Comparison of ENCODE assay signal across 23 cellular contexts in the genomic region with DNA sequence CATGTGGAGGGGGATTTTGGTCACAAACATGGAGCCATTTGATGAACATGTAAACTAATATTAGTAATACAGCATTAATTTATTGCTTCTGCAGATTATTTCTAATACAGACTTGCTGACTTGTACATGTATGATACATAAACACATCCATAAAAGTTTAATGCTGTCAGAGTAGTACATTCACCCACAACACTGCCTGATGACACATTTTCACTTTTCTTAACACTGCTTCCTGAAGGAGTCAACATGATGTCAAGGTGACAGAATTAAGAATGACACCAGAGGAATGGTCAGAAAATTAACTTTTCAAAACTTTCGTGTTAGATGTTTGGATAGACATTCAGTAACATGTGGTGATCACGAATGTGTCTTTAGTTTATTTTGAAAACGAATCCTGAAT.
"Had no signal": no experiment of that assay in that cellular context is flagged by ENCODE, and none has a peak within 500 bp of the region (broad histone marks: within the 10 kb centered on the region; RNA-seq: fewer than 3 reads in every experiment).

No MANE protein-coding gene starts in this region.

- H3K9me3 Mint-ChIP-seq: activated CD4-positive, alpha-beta memory T cell treated with anti-CD3 and anti-CD28 coated beads for 36 hours; activated naive CD4-positive, alpha-beta T cell treated with anti-CD3 and anti-CD28 coated beads for 36 hours; activated T-cell treated with anti-CD3 and anti-CD28 coated beads, Interleukin-2, amount 50 U/mL, for 4 hours; brain; WTC11 had no signal

- H3K27me3 Mint-ChIP-seq: activated naive CD8-positive, alpha-beta T cell had no signal

- DNase-seq: activated CD4-positive, alpha-beta memory T cell treated with anti-CD3 and anti-CD28 coated beads for 36 hours; activated CD4-positive, alpha-beta T cell treated with anti-CD3 and anti-CD28 coated beads, Interleukin-2, amount 10 ng/mL, durations not matched to agents 7 days and 5 days; activated CD4-positive, CD25-positive, alpha-beta regulatory T cell treated with anti-CD3 and anti-CD28 coated beads, Interleukin-2, amount 50 U/mL, for 72 hours; activated CD8-positive, alpha-beta memory T cell treated with anti-CD3 and anti-CD28 coated beads for 24 hours; activated effector memory CD4-positive, alpha-beta T cell treated with anti-CD3 and anti-CD28 coated beads, Interleukin-2, amount 50 U/mL, for 16 hours; activated naive CD4-positive, alpha-beta T cell treated with anti-CD3 and anti-CD28 coated beads for 36 hours; activated T-cell treated with anti-CD3 and anti-CD28 coated beads, Interleukin-2, amount 50 U/mL, for 4 hours; amygdala; cerebellar nuclear complex; NCI-H1092; NCI-H1417; NCI-H1930; NCI-H345; NCI-H510A; NCI-H526 treated with DMSO at 0.1 percent for 48 hours; NCI-H82; NK-92 treated with Interleukin-12 subunit alpha and Interleukin-12 subunit beta, amount 100 ng/mL, for 24 hours; SIG-M5; T-helper 17 cell; T-helper 9 cell had no signal

- H3K4me3 Mint-ChIP-seq: activated CD4-positive, alpha-beta memory T cell treated with anti-CD3 and anti-CD28 coated beads for 36 hours; activated CD4-positive, alpha-beta T cell treated with anti-CD3 and anti-CD28 coated beads, Interleukin-2, amount 10 ng/mL, durations not matched to agents 7 days and 5 days; activated naive CD4-positive, alpha-beta T cell treated with anti-CD3 and anti-CD28 coated beads for 36 hours; activated naive CD8-positive, alpha-beta T cell; activated T-cell treated with anti-CD3 and anti-CD28 coated beads, Interleukin-2, amount 50 U/mL, for 4 hours; brain; T-helper 17 cell; WTC11 had no signal

- H3K36me3 Mint-ChIP-seq: activated CD4-positive, alpha-beta memory T cell treated with anti-CD3 and anti-CD28 coated beads for 36 hours; brain; WTC11 had no signal

- ATAC-seq: activated T-cell treated with anti-CD3 and anti-CD28 coated beads, Interleukin-2, amount 50 U/mL, for 4 hours; T-helper 17 cell; WTC11 had no signal

- H3K27ac Mint-ChIP-seq: activated CD4-positive, alpha-beta memory T cell treated with anti-CD3 and anti-CD28 coated beads for 36 hours; activated CD4-positive, alpha-beta T cell treated with anti-CD3 and anti-CD28 coated beads, Interleukin-2, amount 10 ng/mL, durations not matched to agents 7 days and 5 days; activated naive CD4-positive, alpha-beta T cell treated with anti-CD3 and anti-CD28 coated beads for 36 hours; activated naive CD8-positive, alpha-beta T cell; brain; T-helper 17 cell; WTC11 had no signal
